ENCODE assay signal across 28 cellular contexts in genomic region chr19:2736550-2737190, GRCh38. TPM values are rescaled to one million over a fixed set of nuclear protein-coding genes. Genes with fewer than 3 reads are reported as not detected.
DNase-seq lines count a peak whose midpoint lies in the region; ATAC-seq and TF ChIP-seq lines count a peak whose summit lies in the region.
"Had no signal": no experiment of that assay in that cellular context is flagged by ENCODE, and none has a peak within 500 bp of the region (broad histone marks: within the 10 kb centered on the region; RNA-seq: fewer than 3 reads in every experiment).

No MANE protein-coding gene starts in this region.

- H4K12ac ChIP-seq in trophoblast cell (ENCODE audit: low read depth, low read length): no peak overlapping the region

- H3K79me2 ChIP-seq in trophoblast cell (ENCODE audit: control insufficient read depth, insufficient read depth, low read length, poor library complexity): peaks cover 2% of the 10 kb centered on the region

- H3K18ac ChIP-seq in trophoblast cell (ENCODE audit: low read length): no peak overlapping the region

- CTCF ChIA-PET in activated CD8-positive, alpha-beta T cell treated with anti-CD3 and anti-CD28 coated beads for 36 hours (lab: Charles Lee): interaction anchor here (1.4 to 4.4 kb wide), 2 partner anchors 12 to 88 kb away, joined by 5 to 19 read pairs; no protein-coding TSS in a partner anchor
- CTCF ChIA-PET in activated CD8-positive, alpha-beta T cell treated with anti-CD3 and anti-CD28 coated beads, Interleukin-2, amount 10 ng/mL, durations not matched to agents 7 days and 5 days (lab: Charles Lee): no interaction called here

- peaks cover 35% of the 10 kb centered on the region for H3K36me3 Mint-ChIP-seq in activated CD8-positive, alpha-beta T cell treated with anti-CD3 and anti-CD28 coated beads for 36 hours (ENCODE audit: low read depth)
- H3K36me3 Mint-ChIP-seq in activated CD8-positive, alpha-beta T cell treated with anti-CD3 and anti-CD28 coated beads, Interleukin-2, amount 10 ng/mL, durations not matched to agents 7 days and 5 days (ENCODE audit: low read depth): peaks cover 36% of the 10 kb centered on the region
- peaks cover 30% of the 10 kb centered on the region for H3K36me3 Mint-ChIP-seq in endothelial cell (ENCODE audit: low read depth, unreplicated experiment)

- H2BK12ac ChIP-seq in trophoblast cell (ENCODE audit: low read length): no peak overlapping the region

- H2AK5ac ChIP-seq in trophoblast cell (ENCODE audit: low read length): no peak overlapping the region

- H2AFZ ChIP-seq in trophoblast cell (ENCODE audit: insufficient read depth, low read length, poor library complexity): no peak overlapping the region

- H3K4ac ChIP-seq in trophoblast cell (ENCODE audit: low read depth, low read length): no peak overlapping the region

- peaks cover 21% of the 10 kb centered on the region for H3K4me1 Mint-ChIP-seq in activated CD8-positive, alpha-beta T cell treated with anti-CD3 and anti-CD28 coated beads for 36 hours (ENCODE audit: low read depth)
- H3K4me1 Mint-ChIP-seq in activated CD8-positive, alpha-beta T cell treated with anti-CD3 and anti-CD28 coated beads, Interleukin-2, amount 10 ng/mL, durations not matched to agents 7 days and 5 days (ENCODE audit: low read depth): peaks cover 19% of the 10 kb centered on the region
- H3K4me1 Mint-ChIP-seq in endothelial cell (ENCODE audit: unreplicated experiment): peaks cover 4% of the 10 kb centered on the region

- H3K9me3 Mint-ChIP-seq in activated CD8-positive, alpha-beta T cell treated with anti-CD3 and anti-CD28 coated beads for 36 hours: no peaks in the 10 kb centered on the region
- no peaks in the 10 kb centered on the region for H3K9me3 Mint-ChIP-seq in activated CD8-positive, alpha-beta T cell treated with anti-CD3 and anti-CD28 coated beads, Interleukin-2, amount 10 ng/mL, durations not matched to agents 7 days and 5 days (ENCODE audit: insufficient read depth)
- H3K9me3 Mint-ChIP-seq in endothelial cell (ENCODE audit: unreplicated experiment): no peaks in the 10 kb centered on the region
- H3K9me3 Mint-ChIP-seq: activated naive CD4-positive, alpha-beta T cell treated with anti-CD3 and anti-CD28 coated beads, Interleukin-2, amount 50 U/mL, for 72 hours; CD4-positive, alpha-beta memory T cell had no signal

- peak overlapping the region; percentile 34 for H3K4me3 ChIP-seq in trophoblast cell (ENCODE audit: low read depth, low read length)
- H3K4me3 ChIP-seq: right atrium auricular region, SJCRH30, smooth muscle cell had no signal

- H3K27me3 ChIP-seq in trophoblast cell (ENCODE audit: insufficient read depth, low read length): no peaks in the 10 kb centered on the region
- H3K27me3 ChIP-seq: right atrium auricular region, SJCRH30 had no signal

- H3K23ac ChIP-seq in trophoblast cell (ENCODE audit: low read length): no peak overlapping the region

- H3K27me3 Mint-ChIP-seq in activated CD8-positive, alpha-beta T cell treated with anti-CD3 and anti-CD28 coated beads for 36 hours: no peaks in the 10 kb centered on the region
- no peaks in the 10 kb centered on the region for H3K27me3 Mint-ChIP-seq in activated CD8-positive, alpha-beta T cell treated with anti-CD3 and anti-CD28 coated beads, Interleukin-2, amount 10 ng/mL, durations not matched to agents 7 days and 5 days (ENCODE audit: low read depth)
- peaks cover 5% of the 10 kb centered on the region for H3K27me3 Mint-ChIP-seq in endothelial cell (ENCODE audit: unreplicated experiment)

- H3K79me1 ChIP-seq in trophoblast cell (ENCODE audit: low read length): peaks cover 2% of the 10 kb centered on the region

- H3K4me2 ChIP-seq in trophoblast cell (ENCODE audit: low read length): no peak overlapping the region
- H3K4me2 ChIP-seq: smooth muscle cell had no signal

- peak overlapping the region; percentile 32 for H3K4me3 Mint-ChIP-seq in activated CD8-positive, alpha-beta T cell treated with anti-CD3 and anti-CD28 coated beads for 36 hours
- no peak overlapping the region for H3K4me3 Mint-ChIP-seq in activated CD8-positive, alpha-beta T cell treated with anti-CD3 and anti-CD28 coated beads, Interleukin-2, amount 10 ng/mL, durations not matched to agents 7 days and 5 days
- peak overlapping the region; percentile 42 for H3K4me3 Mint-ChIP-seq in endothelial cell (ENCODE audit: unreplicated experiment)
- H3K4me3 Mint-ChIP-seq: activated CD4-positive, alpha-beta T cell treated with anti-CD3 and anti-CD28 coated beads for 36 hours had no signal

- H3K27ac Mint-ChIP-seq in activated CD8-positive, alpha-beta T cell treated with anti-CD3 and anti-CD28 coated beads for 36 hours: no peak overlapping the region
- H3K27ac Mint-ChIP-seq in activated CD8-positive, alpha-beta T cell treated with anti-CD3 and anti-CD28 coated beads, Interleukin-2, amount 10 ng/mL, durations not matched to agents 7 days and 5 days: no peak overlapping the region
- no peak overlapping the region for H3K27ac Mint-ChIP-seq in endothelial cell (ENCODE audit: unreplicated experiment)
- H3K27ac Mint-ChIP-seq: activated CD4-positive, alpha-beta T cell treated with anti-CD3 and anti-CD28 coated beads for 36 hours had no signal

- peaks cover 13% of the 10 kb centered on the region for H3K9me3 ChIP-seq in trophoblast cell (ENCODE audit: insufficient read depth, low read depth, low read length)
- H3K9me3 ChIP-seq: right atrium auricular region, SJCRH30 had no signal

- no peak overlapping the region for H2BK5ac ChIP-seq in trophoblast cell (ENCODE audit: low read depth, low read length, poor library complexity)

- no peak overlapping the region for H3K9ac ChIP-seq in trophoblast cell (ENCODE audit: low read length)

- peaks cover 45 to 50% of the 10 kb centered on the region in 2 experiments for H3K36me3 ChIP-seq in trophoblast cell (ENCODE audit: control insufficient read depth in 1 of 2, insufficient read depth in 2 of 2, low read length in 2 of 2)

- H3K4me1 ChIP-seq in trophoblast cell (ENCODE audit: control insufficient read depth in 1 of 2, insufficient read depth in 2 of 2, low read length in 2 of 2): peaks cover 2 to 5% of the 10 kb centered on the region in 2 experiments
- H3K4me1 ChIP-seq: SJCRH30 had no signal

- no peak overlapping the region for H4K8ac ChIP-seq in trophoblast cell (ENCODE audit: low read depth, low read length)

- no peak for DNase-seq in activated CD8-positive, alpha-beta T cell treated with anti-CD3 and anti-CD28 coated beads for 36 hours
- DNase-seq in activated CD8-positive, alpha-beta T cell treated with anti-CD3 and anti-CD28 coated beads, Interleukin-2, amount 10 ng/mL, durations not matched to agents 7 days and 5 days: no peak
- DNase-seq in endothelial cell (ENCODE audit: low spot score) (no peak), trophoblast cell (no peak), NCI-H748 treated with DMSO at 0.1 percent for 48 hours (lab: John Stamatoyannopoulos, UW) (no peak), NCI-H2107 (lab: John Stamatoyannopoulos, UW) (no peak)
- DNase-seq: 8988T; activated CD4-positive, alpha-beta T cell treated with anti-CD3 and anti-CD28 coated beads for 36 hours; aorta; caudate nucleus; CD4-positive, alpha-beta memory T cell; cortex of kidney; effector memory CD4-positive, alpha-beta T cell; glutamatergic neuron; HCEC 1CT; NCI-H446 treated with DMSO at 0.1 percent for 48 hours; posterior cingulate gyrus; SJCRH30; stimulated activated CD4-positive, alpha-beta T cell treated with anti-CD3 and anti-CD28 coated beads, Interleukin-1b, Interleukin-23, amount 100 ng/mL, for 48 hours; stimulated activated naive CD8-positive, alpha-beta T cell treated with anti-CD3 and anti-CD28 coated beads, Interleukin-15, Interleukin-2, amounts not matched to agents 100 U/mL and 50 U/mL, for 24 hours; SW 1271; T1000 had no signal

- no peak overlapping the region for H3K14ac ChIP-seq in trophoblast cell (ENCODE audit: low read length)

- no peak overlapping the region for H2BK120ac ChIP-seq in trophoblast cell (ENCODE audit: insufficient read depth, low read length, poor library complexity)

- POLR2A ChIA-PET in activated CD8-positive, alpha-beta T cell treated with anti-CD3 and anti-CD28 coated beads for 36 hours (lab: Charles Lee): interaction anchor here (1.4 kb wide), 1 partner anchor 14 kb away, joined by 3 read pairs; no protein-coding TSS in a partner anchor
- POLR2A ChIA-PET in activated CD8-positive, alpha-beta T cell treated with anti-CD3 and anti-CD28 coated beads, Interleukin-2, amount 10 ng/mL, durations not matched to agents 7 days and 5 days (lab: Charles Lee): interaction anchor here (0.9 kb wide), 1 partner anchor 37 kb away, joined by 3 read pairs; no protein-coding TSS in a partner anchor

- intact Hi-C loops in activated CD8-positive, alpha-beta T cell treated with anti-CD3 and anti-CD28 coated beads for 36 hours (cut with micrococcal nuclease): no loop called here

- H3K27ac ChIP-seq in trophoblast cell (ENCODE audit: low read depth, low read length): no peak overlapping the region
- H3K27ac ChIP-seq: right atrium auricular region, SJCRH30, VCaP had no signal

- WGBS in trophoblast cell (ENCODE audit: extremely low coverage, insufficient coverage, insufficient read length): no CpG with 5 or more reads among the region's 15 CpGs

- ATAC-seq in activated CD8-positive, alpha-beta T cell treated with anti-CD3 and anti-CD28 coated beads for 36 hours: no peak
- no peak for ATAC-seq in activated CD8-positive, alpha-beta T cell treated with anti-CD3 and anti-CD28 coated beads, Interleukin-2, amount 10 ng/mL, durations not matched to agents 7 days and 5 days
- ATAC-seq: activated CD4-positive, alpha-beta T cell treated with anti-CD3 and anti-CD28 coated beads for 36 hours; activated naive CD4-positive, alpha-beta T cell treated with anti-CD3 and anti-CD28 coated beads, Interleukin-2, amount 50 U/mL, for 72 hours; stimulated activated naive CD8-positive, alpha-beta T cell treated with anti-CD3 and anti-CD28 coated beads, Interleukin-15, Interleukin-2, amounts not matched to agents 100 U/mL and 50 U/mL, for 24 hours had no signal

- no peak for TF ChIP-seq CTCF in activated CD8-positive, alpha-beta T cell treated with anti-CD3 and anti-CD28 coated beads for 36 hours (IDR thresholded peaks at IDR 0.05)
- TF ChIP-seq CTCF in endothelial cell (IDR thresholded peaks at IDR 0.05; ENCODE audit: unreplicated experiment): no peak

- H4K91ac ChIP-seq in trophoblast cell (ENCODE audit: low read depth, low read length): no peak overlapping the region

RNA-seq across cellular contexts. Expression of gene SLC39A3, which starts 3.1 kb away (rescaled TPM):
- 10 to 100 TPM; 35.5 to 38.1 TPM for total RNA-seq in activated CD8-positive, alpha-beta T cell treated with anti-CD3 and anti-CD28 coated beads for 36 hours
- total RNA-seq in activated CD8-positive, alpha-beta T cell treated with anti-CD3 and anti-CD28 coated beads, Interleukin-2, amount 10 ng/mL, durations not matched to agents 7 days and 5 days: 10 to 100 TPM; 28.1 to 38.2 TPM
- 28.7 TPM for total RNA-seq in endothelial cell (ENCODE audit: unreplicated experiment)
- 22.5 and 23.8 TPM in 2 replicates for polyA plus RNA-seq in trophoblast cell (2013)

RNA-seq across cellular contexts. Expression of gene DIRAS1, which starts 15.5 kb away (rescaled TPM):
- under 1 TPM in 1 of 2 experiments, not detected in 1; 0.09 TPM for total RNA-seq in activated CD8-positive, alpha-beta T cell treated with anti-CD3 and anti-CD28 coated beads for 36 hours
- not detected for total RNA-seq in activated CD8-positive, alpha-beta T cell treated with anti-CD3 and anti-CD28 coated beads, Interleukin-2, amount 10 ng/mL, durations not matched to agents 7 days and 5 days
- 0.82 TPM for total RNA-seq in endothelial cell (ENCODE audit: unreplicated experiment)
- polyA plus RNA-seq in trophoblast cell (2013): 0.25 and 0.42 TPM in 2 replicates
- total RNA-seq: CD4-positive, alpha-beta memory T cell; epithelial cell of proximal tubule; SJCRH30 had no signal
- polyA plus RNA-seq: CD4-positive, alpha-beta memory T cell had no signal

RNA-seq across cellular contexts. Expression of gene GNG7, which starts 34.2 kb away (rescaled TPM):
- total RNA-seq in activated CD8-positive, alpha-beta T cell treated with anti-CD3 and anti-CD28 coated beads for 36 hours: under 1 TPM; 0.27 to 0.32 TPM
- under 1 TPM; 0.08 to 0.13 TPM for total RNA-seq in activated CD8-positive, alpha-beta T cell treated with anti-CD3 and anti-CD28 coated beads, Interleukin-2, amount 10 ng/mL, durations not matched to agents 7 days and 5 days
- 7.7 TPM for total RNA-seq in endothelial cell (ENCODE audit: unreplicated experiment)
- polyA plus RNA-seq in trophoblast cell (2013): 2.2 and 2.4 TPM in 2 replicates
- total RNA-seq: LHCN-M2, SJCRH30 had no signal

RNA-seq across cellular contexts. Expression of gene SGTA, which starts 46.4 kb away (rescaled TPM):
- total RNA-seq in activated CD8-positive, alpha-beta T cell treated with anti-CD3 and anti-CD28 coated beads for 36 hours: 10 to 100 TPM; 53.4 to 60.8 TPM
- 10 to 100 TPM; 51.0 to 51.1 TPM for total RNA-seq in activated CD8-positive, alpha-beta T cell treated with anti-CD3 and anti-CD28 coated beads, Interleukin-2, amount 10 ng/mL, durations not matched to agents 7 days and 5 days
- total RNA-seq in endothelial cell (ENCODE audit: unreplicated experiment): 60.4 TPM
- polyA plus RNA-seq in trophoblast cell (2013): 104 and 107 TPM in 2 replicates

RNA-seq across cellular contexts. Expression of gene THOP1, which starts 48.6 kb away (rescaled TPM):
- 100 to 1,000 TPM; 157 to 158 TPM for total RNA-seq in activated CD8-positive, alpha-beta T cell treated with anti-CD3 and anti-CD28 coated beads for 36 hours
- 100 to 1,000 TPM; 106 to 121 TPM for total RNA-seq in activated CD8-positive, alpha-beta T cell treated with anti-CD3 and anti-CD28 coated beads, Interleukin-2, amount 10 ng/mL, durations not matched to agents 7 days and 5 days
- total RNA-seq in endothelial cell (ENCODE audit: unreplicated experiment): 56.8 TPM
- polyA plus RNA-seq in trophoblast cell (2013): 71.6 and 74.6 TPM in 2 replicates
